ENCODE assay signal across 9 cellular contexts in genomic region chr4:775485-775884, GRCh38. TPM values are rescaled to one million over a fixed set of nuclear protein-coding genes. Genes with fewer than 3 reads are reported as not detected.
A peak's percentile ranks its signal among the peaks of the same experiment; 100 is the strongest.
DNase-seq lines count a peak whose midpoint lies in the region; ATAC-seq and TF ChIP-seq lines count a peak whose summit lies in the region.
"Not testable (repeated sequence)": the region's sequence is repeated elsewhere in the genome, so short reads cannot be mapped to it uniquely, and the experiment has no call there.
"Had no signal": no experiment of that assay in that cellular context is flagged by ENCODE, and none has a peak within 500 bp of the region (broad histone marks: within the 10 kb centered on the region; RNA-seq: fewer than 3 reads in every experiment).

No MANE protein-coding gene starts in this region.

- CTCF ChIA-PET in CD8-positive, alpha-beta T cell (lab: Charles Lee), result interaction anchor here (1.2 kb wide), 1 partner anchor 493 kb away, joined by 3 read pairs; no protein-coding TSS in a partner anchor
- CTCF ChIA-PET in activated CD8-positive, alpha-beta memory T cell treated with anti-CD3 and anti-CD28 coated beads, Interleukin-2, amount 10 ng/mL, durations not matched to agents 7 days and 5 days (lab: Charles Lee), result interaction anchor here (1.2 to 1.8 kb wide), 3 partner anchors 18 to 211 kb away, joined by 3 to 6 read pairs (median 4); partner anchors contain the start of gene IDUA

- H3K36me3 ChIP-seq in CD8-positive, alpha-beta T cell (ENCODE audit: insufficient read depth, low read length), result peaks cover 14% of the 10 kb centered on the region

- H3K27me3 ChIP-seq in CD8-positive, alpha-beta T cell (ENCODE audit: insufficient read depth, low read length), result not testable (repeated sequence)

- peaks cover 72% of the 10 kb centered on the region for H3K36me3 Mint-ChIP-seq in CD8-positive, alpha-beta T cell
- H3K36me3 Mint-ChIP-seq in activated CD8-positive, alpha-beta memory T cell treated with anti-CD3 and anti-CD28 coated beads, Interleukin-2, amount 10 ng/mL, durations not matched to agents 7 days and 5 days, result peaks cover 61% of the 10 kb centered on the region
- peaks cover 81% of the 10 kb centered on the region for H3K36me3 Mint-ChIP-seq in effector memory CD8-positive, alpha-beta T cell (ENCODE audit: insufficient read depth)
- not testable (repeated sequence) for H3K36me3 Mint-ChIP-seq in natural killer cell
- H3K36me3 Mint-ChIP-seq in stimulated activated effector memory CD8-positive, alpha-beta T cell treated with anti-CD3 and anti-CD28 coated beads, Interleukin-12 subunit alpha, Interleukin-12 subunit beta, amount 100 ng/mL, for 72 hours, result peaks cover 88% of the 10 kb centered on the region

- POLR2A ChIA-PET in CD8-positive, alpha-beta T cell (lab: Charles Lee), result not testable (repeated sequence)

- not testable (repeated sequence) for H3K27ac Mint-ChIP-seq in CD8-positive, alpha-beta T cell
- H3K27ac Mint-ChIP-seq in activated CD8-positive, alpha-beta memory T cell treated with anti-CD3 and anti-CD28 coated beads, Interleukin-2, amount 10 ng/mL, durations not matched to agents 7 days and 5 days, result peak overlapping the region; percentile 54
- H3K27ac Mint-ChIP-seq in effector memory CD8-positive, alpha-beta T cell, result peak overlapping the region; percentile 85 to 87
- peak overlapping the region; percentile 60 to 69 for H3K27ac Mint-ChIP-seq in natural killer cell
- peak overlapping the region; percentile 69 for H3K27ac Mint-ChIP-seq in stimulated activated effector memory CD8-positive, alpha-beta T cell treated with anti-CD3 and anti-CD28 coated beads, Interleukin-12 subunit alpha, Interleukin-12 subunit beta, amount 100 ng/mL, for 72 hours

- intact Hi-C loops in CD8-positive, alpha-beta T cell (cut with DNase I, micrococcal nuclease); natural killer cell (cut with micrococcal nuclease): not testable (repeated sequence)

- not testable (repeated sequence) for H3K9me3 ChIP-seq in CD8-positive, alpha-beta T cell (ENCODE audit: low read length)

- not testable (repeated sequence) for H3K27ac ChIP-seq in CD8-positive, alpha-beta T cell (ENCODE audit: low read depth, low read length)

- H3K9me3 Mint-ChIP-seq in CD8-positive, alpha-beta T cell; activated CD8-positive, alpha-beta memory T cell treated with anti-CD3 and anti-CD28 coated beads, Interleukin-2, amount 10 ng/mL, durations not matched to agents 7 days and 5 days (ENCODE audit: low read depth); effector memory CD8-positive, alpha-beta T cell; natural killer cell; stimulated activated effector memory CD8-positive, alpha-beta T cell treated with anti-CD3 and anti-CD28 coated beads, Interleukin-12 subunit alpha, Interleukin-12 subunit beta, amount 100 ng/mL, for 72 hours: not testable (repeated sequence)

- not testable (repeated sequence) for ATAC-seq in CD8-positive, alpha-beta T cell; activated CD8-positive, alpha-beta memory T cell treated with anti-CD3 and anti-CD28 coated beads, Interleukin-2, amount 10 ng/mL, durations not matched to agents 7 days and 5 days; effector memory CD8-positive, alpha-beta T cell (replicated peaks); natural killer cell; stimulated activated effector memory CD8-positive, alpha-beta T cell treated with anti-CD3 and anti-CD28 coated beads, Interleukin-12 subunit alpha, Interleukin-12 subunit beta, amount 100 ng/mL, for 72 hours

- H3K4me3 Mint-ChIP-seq in CD8-positive, alpha-beta T cell, result peak overlapping the region; percentile 53
- H3K4me3 Mint-ChIP-seq in activated CD8-positive, alpha-beta memory T cell treated with anti-CD3 and anti-CD28 coated beads, Interleukin-2, amount 10 ng/mL, durations not matched to agents 7 days and 5 days; natural killer cell: not testable (repeated sequence)
- H3K4me3 Mint-ChIP-seq in effector memory CD8-positive, alpha-beta T cell, result peak overlapping the region; percentile 39 to 58
- H3K4me3 Mint-ChIP-seq in stimulated activated effector memory CD8-positive, alpha-beta T cell treated with anti-CD3 and anti-CD28 coated beads, Interleukin-12 subunit alpha, Interleukin-12 subunit beta, amount 100 ng/mL, for 72 hours, result peak overlapping the region; percentile 5

- H3K27me3 Mint-ChIP-seq in CD8-positive, alpha-beta T cell (ENCODE audit: low read depth); activated CD8-positive, alpha-beta memory T cell treated with anti-CD3 and anti-CD28 coated beads, Interleukin-2, amount 10 ng/mL, durations not matched to agents 7 days and 5 days; effector memory CD8-positive, alpha-beta T cell; natural killer cell (ENCODE audit: low read depth in 2 of 2): not testable (repeated sequence)

- H3K4me1 Mint-ChIP-seq in CD8-positive, alpha-beta T cell (ENCODE audit: low read depth), result peaks cover 67% of the 10 kb centered on the region
- H3K4me1 Mint-ChIP-seq in activated CD8-positive, alpha-beta memory T cell treated with anti-CD3 and anti-CD28 coated beads, Interleukin-2, amount 10 ng/mL, durations not matched to agents 7 days and 5 days, result peaks cover 44% of the 10 kb centered on the region
- H3K4me1 Mint-ChIP-seq in effector memory CD8-positive, alpha-beta T cell (ENCODE audit: low read depth in 2 of 2), result peaks cover 48 to 58% of the 10 kb centered on the region in 2 donors
- peaks cover 49 to 65% of the 10 kb centered on the region in 2 donors for H3K4me1 Mint-ChIP-seq in natural killer cell
- peaks cover 56% of the 10 kb centered on the region for H3K4me1 Mint-ChIP-seq in stimulated activated effector memory CD8-positive, alpha-beta T cell treated with anti-CD3 and anti-CD28 coated beads, Interleukin-12 subunit alpha, Interleukin-12 subunit beta, amount 100 ng/mL, for 72 hours

- H3K4me3 ChIP-seq in CD8-positive, alpha-beta T cell (ENCODE audit: low read depth, low read length), result not testable (repeated sequence)

- DNase-seq in CD8-positive, alpha-beta T cell; activated CD8-positive, alpha-beta memory T cell treated with anti-CD3 and anti-CD28 coated beads, Interleukin-2, amount 10 ng/mL, durations not matched to agents 7 days and 5 days; effector memory CD8-positive, alpha-beta T cell; natural killer cell; stimulated activated effector memory CD8-positive, alpha-beta T cell treated with anti-CD3 and anti-CD28 coated beads, Interleukin-12 subunit alpha, Interleukin-12 subunit beta, amount 100 ng/mL, for 72 hours (ENCODE audit: low spot score in 2 of 2): not testable (repeated sequence)
- DNase-seq in NCI-H82 (lab: John Stamatoyannopoulos, UW) (peak; percentile 36), amniotic epithelial cell (ENCODE audit: low read depth) (peak; percentile 66)

- TF ChIP-seq CTCF in CD8-positive, alpha-beta T cell (IDR thresholded peaks at IDR 0.05); natural killer cell (IDR thresholded peaks at IDR 0.05): not testable (repeated sequence)

- H3K4me1 ChIP-seq in CD8-positive, alpha-beta T cell (ENCODE audit: insufficient read depth, low read length), result peaks cover 36% of the 10 kb centered on the region

RNA-seq across cellular contexts. Expression of gene CPLX1, which starts 50.4 kb away (rescaled TPM):
- 1 to 10 TPM; 1.1 to 1.2 TPM for total RNA-seq in CD8-positive, alpha-beta T cell
- 1 to 10 TPM in 1 of 2 experiments, under 1 TPM in 1; 0.14 to 1.3 TPM for total RNA-seq in activated CD8-positive, alpha-beta memory T cell treated with anti-CD3 and anti-CD28 coated beads, Interleukin-2, amount 10 ng/mL, durations not matched to agents 7 days and 5 days
- total RNA-seq in natural killer cell, result not detected
- total RNA-seq: IMR-90, SJSA1 had no signal
